Comparison of ENCODE assay signal across 1 cellular context in the genomic region with DNA sequence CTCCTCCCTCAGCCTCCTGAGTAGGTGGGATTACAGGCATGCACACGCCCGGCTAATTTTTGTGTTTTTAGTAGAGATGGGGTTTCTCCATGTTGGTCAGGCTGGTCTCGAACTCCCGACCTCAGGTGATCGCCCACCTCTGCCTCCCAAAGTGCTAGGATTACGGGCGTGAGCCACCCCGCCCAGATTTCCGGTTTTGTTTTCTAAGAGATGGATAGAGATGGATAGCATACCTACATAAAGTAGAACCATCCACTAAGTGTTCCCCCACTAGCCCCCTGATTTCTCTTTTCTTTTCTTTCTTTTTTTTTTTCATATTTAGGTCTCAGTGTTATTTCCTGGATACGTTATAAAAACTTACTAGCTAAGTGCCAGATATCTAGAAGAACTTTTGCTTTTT.
TF ChIP-seq lines count a peak whose summit lies in the region.

No MANE protein-coding gene starts in this region.

TF ChIP-seq in K562, 482 proteins besides CTCF, POLR2A, EP300 and RAD21 (continued from another document):
- TF ChIP-seq POLR2H (tag; IDR thresholded peaks at IDR 0.05; ENCODE audit: low read depth) (0 out of 2 replicates have a peak, but pooled peaks have one; percentile 5), TCFL5 (CRISPR knock-in tag; conservative IDR thresholded peaks at IDR 0.05) (no peak), GATAD2B (IDR thresholded peaks at IDR 0.05; ENCODE audit: borderline replicate concordance) (no peak), EGR1 (conservative IDR thresholded peaks at IDR 0.05) (peak; percentile 53; the same call in 1 of the 2 replicates), TSC22D4 (tag; IDR thresholded peaks at IDR 0.05) (no peak), ZC3H11A (IDR thresholded peaks at IDR 0.05; ENCODE audit: low read depth, low read length) (no peak), ELF1 (tag; IDR thresholded peaks at IDR 0.05) (no peak), ZNF232 (CRISPR knock-in tag; IDR thresholded peaks at IDR 0.05) (no peak), HDAC1 (IDR thresholded peaks at IDR 0.05) (peak in 1 of 2 experiments; percentile 37; a peak in 1 of 4 replicates), EP400 (IDR thresholded peaks at IDR 0.05) (no peak), TGIF2 (CRISPR knock-in tag; IDR thresholded peaks at IDR 0.05) (no peak), MYC (IDR thresholded peaks at IDR 0.05; ENCODE audit: low read depth, low read length) (no peak), MYC (CRISPR knock-in tag; IDR thresholded peaks at IDR 0.05; ENCODE audit: borderline replicate concordance, low read depth) (no peak)
- TF ChIP-seq, protein P1, sequence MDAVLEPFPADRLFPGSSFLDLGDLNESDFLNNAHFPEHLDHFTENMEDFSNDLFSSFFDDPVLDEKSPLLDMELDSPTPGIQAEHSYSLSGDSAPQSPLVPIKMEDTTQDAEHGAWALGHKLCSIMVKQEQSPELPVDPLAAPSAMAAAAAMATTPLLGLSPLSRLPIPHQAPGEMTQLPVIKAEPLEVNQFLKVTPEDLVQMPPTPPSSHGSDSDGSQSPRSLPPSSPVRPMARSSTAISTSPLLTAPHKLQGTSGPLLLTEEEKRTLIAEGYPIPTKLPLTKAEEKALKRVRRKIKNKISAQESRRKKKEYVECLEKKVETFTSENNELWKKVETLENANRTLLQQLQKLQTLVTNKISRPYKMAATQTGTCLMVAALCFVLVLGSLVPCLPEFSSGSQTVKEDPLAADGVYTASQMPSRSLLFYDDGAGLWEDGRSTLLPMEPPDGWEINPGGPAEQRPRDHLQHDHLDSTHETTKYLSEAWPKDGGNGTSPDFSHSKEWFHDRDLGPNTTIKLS (IDR thresholded peaks at IDR 0.05; ENCODE audit: borderline replicate concordance, low read depth) = no peak
- TF ChIP-seq, protein P2, sequence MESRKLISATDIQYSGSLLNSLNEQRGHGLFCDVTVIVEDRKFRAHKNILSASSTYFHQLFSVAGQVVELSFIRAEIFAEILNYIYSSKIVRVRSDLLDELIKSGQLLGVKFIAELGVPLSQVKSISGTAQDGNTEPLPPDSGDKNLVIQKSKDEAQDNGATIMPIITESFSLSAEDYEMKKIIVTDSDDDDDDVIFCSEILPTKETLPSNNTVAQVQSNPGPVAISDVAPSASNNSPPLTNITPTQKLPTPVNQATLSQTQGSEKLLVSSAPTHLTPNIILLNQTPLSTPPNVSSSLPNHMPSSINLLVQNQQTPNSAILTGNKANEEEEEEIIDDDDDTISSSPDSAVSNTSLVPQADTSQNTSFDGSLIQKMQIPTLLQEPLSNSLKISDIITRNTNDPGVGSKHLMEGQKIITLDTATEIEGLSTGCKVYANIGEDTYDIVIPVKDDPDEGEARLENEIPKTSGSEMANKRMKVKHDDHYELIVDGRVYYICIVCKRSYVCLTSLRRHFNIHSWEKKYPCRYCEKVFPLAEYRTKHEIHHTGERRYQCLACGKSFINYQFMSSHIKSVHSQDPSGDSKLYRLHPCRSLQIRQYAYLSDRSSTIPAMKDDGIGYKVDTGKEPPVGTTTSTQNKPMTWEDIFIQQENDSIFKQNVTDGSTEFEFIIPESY (CRISPR knock-in tag; IDR thresholded peaks at IDR 0.05) = no peak
- TF ChIP-seq, protein P3, sequence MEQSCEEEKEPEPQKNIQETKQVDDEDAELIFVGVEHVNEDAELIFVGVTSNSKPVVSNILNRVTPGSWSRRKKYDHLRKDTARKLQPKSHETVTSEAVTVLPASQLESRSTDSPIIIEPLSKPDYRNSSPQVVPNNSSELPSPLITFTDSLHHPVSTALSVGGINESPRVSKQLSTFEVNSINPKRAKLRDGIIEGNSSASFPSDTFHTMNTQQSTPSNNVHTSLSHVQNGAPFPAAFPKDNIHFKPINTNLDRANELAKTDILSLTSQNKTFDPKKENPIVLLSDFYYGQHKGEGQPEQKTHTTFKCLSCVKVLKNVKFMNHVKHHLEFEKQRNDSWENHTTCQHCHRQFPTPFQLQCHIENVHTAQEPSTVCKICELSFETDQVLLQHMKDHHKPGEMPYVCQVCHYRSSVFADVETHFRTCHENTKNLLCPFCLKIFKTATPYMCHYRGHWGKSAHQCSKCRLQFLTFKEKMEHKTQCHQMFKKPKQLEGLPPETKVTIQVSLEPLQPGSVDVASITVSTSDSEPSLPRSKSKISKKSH (CRISPR knock-in tag; IDR thresholded peaks at IDR 0.05) = no peak
